Comparison of ENCODE assay signal across 21 cellular contexts in the genomic region with DNA sequence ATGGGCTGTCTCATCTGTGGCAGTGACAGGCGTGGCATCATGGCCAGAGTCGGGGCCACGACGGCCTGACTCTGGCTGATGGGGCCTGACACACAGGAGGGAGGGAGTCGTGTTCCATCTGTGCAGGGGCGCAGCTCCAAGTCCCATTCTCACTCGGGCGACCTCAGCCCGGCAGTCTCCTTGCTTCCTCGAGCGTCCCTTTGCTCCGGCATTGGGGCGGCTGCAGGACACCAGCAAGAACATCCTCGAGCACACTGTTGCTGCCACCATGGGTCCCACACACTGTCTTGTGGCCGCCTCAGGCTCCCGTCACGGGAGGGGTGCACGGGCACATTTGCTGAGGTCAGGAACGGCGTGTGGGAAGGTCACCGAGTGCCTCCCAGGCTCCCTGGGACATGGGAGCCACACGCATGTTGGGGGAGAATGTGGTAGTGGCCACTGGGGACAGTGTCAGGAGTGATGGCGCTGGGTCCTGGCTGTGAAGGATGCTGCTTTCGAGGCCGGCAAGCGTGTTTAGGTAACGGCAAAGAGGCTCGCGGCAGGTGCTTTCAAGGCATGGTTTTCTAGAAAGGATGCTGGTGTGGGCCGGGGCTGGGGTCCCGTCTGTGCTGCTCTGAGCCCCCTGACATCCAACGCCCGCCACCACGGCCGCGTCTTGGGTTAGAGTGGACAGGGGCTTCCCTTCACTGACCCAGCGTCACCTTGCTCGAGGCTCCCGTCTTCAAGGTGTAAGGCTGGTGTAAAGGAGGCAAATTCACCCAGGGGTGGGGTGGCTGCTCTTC.
"Had no signal": no experiment of that assay in that cellular context is flagged by ENCODE, and none has a peak within 500 bp of the region (broad histone marks: within the 10 kb centered on the region; RNA-seq: fewer than 3 reads in every experiment).

No MANE protein-coding gene starts in this region.

- H3K27me3 ChIP-seq: esophagus muscularis mucosa, gastrocnemius medialis, heart right ventricle, ovary, testis, tibial nerve, upper lobe of right lung, vagina had no signal

- H3K27ac ChIP-seq: epithelial cell of prostate, ovary, testis, upper lobe of right lung, vagina had no signal

- H3K9me3 Mint-ChIP-seq: effector memory CD8-positive, alpha-beta T cell; neural crest cell had no signal

- ATAC-seq: effector memory CD8-positive, alpha-beta T cell; gastrocnemius medialis; heart right ventricle; left lobe of liver; mucosa of descending colon; naive thymus-derived CD8-positive, alpha-beta T cell; right cardiac atrium; stimulated activated naive CD8-positive, alpha-beta T cell treated with anti-CD3 and anti-CD28 coated beads, Interleukin-15, Interleukin-2, amounts not matched to agents 100 U/mL and 50 U/mL, for 24 hours; upper lobe of right lung had no signal

- H3K4me3 Mint-ChIP-seq: effector memory CD8-positive, alpha-beta T cell; naive thymus-derived CD8-positive, alpha-beta T cell had no signal

- H3K9me3 ChIP-seq: esophagus muscularis mucosa, gastrocnemius medialis, mucosa of descending colon, ovary, testis, upper lobe of right lung, vagina had no signal

- H3K27me3 Mint-ChIP-seq: effector memory CD8-positive, alpha-beta T cell had no signal

- H3K4me3 ChIP-seq: esophagus muscularis mucosa, gastrocnemius medialis, heart right ventricle, mucosa of descending colon, ovary, testis, tibial nerve, upper lobe of right lung, vagina had no signal

- DNase-seq: effector memory CD8-positive, alpha-beta T cell; gastrocnemius medialis; heart right ventricle; hypothalamus; islet precursor cell; mucosa of descending colon; naive thymus-derived CD8-positive, alpha-beta T cell; nucleus accumbens; ovary; small intestine; stimulated activated CD4-positive, alpha-beta T cell treated with anti-CD3 and anti-CD28 coated beads, Interleukin-12 subunit alpha, Interleukin-12 subunit beta, amount 100 ng/mL, for 4 hours; stimulated activated naive CD8-positive, alpha-beta T cell treated with anti-CD3 and anti-CD28 coated beads, Interleukin-15, Interleukin-2, amounts not matched to agents 100 U/mL and 50 U/mL, for 24 hours; testis; upper lobe of right lung had no signal

- H3K36me3 ChIP-seq: ovary had no signal
